10 cellular contexts compared by ENCODE assay signal in genomic region chr5:88863523-88863922, GRCh38. TPM values are rescaled to one million over a fixed set of nuclear protein-coding genes. Genes with fewer than 3 reads are reported as not detected.
"Had no signal": no experiment of that assay in that cellular context is flagged by ENCODE, and none has a peak within 500 bp of the region (broad histone marks: within the 10 kb centered on the region; RNA-seq: fewer than 3 reads in every experiment).

No MANE protein-coding gene starts in this region.

- ATAC-seq: HCT116, HepG2, K562 had no signal

- H3K4me3 Mint-ChIP-seq: HFFc6 had no signal

- H3K36me3 ChIP-seq: HAP-1 had no signal

- FAIRE-seq: HepG2, K562 had no signal

- H3K27ac Mint-ChIP-seq: HFFc6 had no signal

- H3K27ac ChIP-seq: GM23248, HL-60 had no signal

- H3K9me3 ChIP-seq: HAP-1 had no signal

- DNase-seq: GM23248, GOT3, H7, HFFc6, KG1 had no signal

- H3K4me1 ChIP-seq: HAP-1 had no signal

- H3K4me3 ChIP-seq: GM23248, HAP-1, K562 had no signal

- H3K9me3 Mint-ChIP-seq: HFFc6 had no signal

RNA-seq across cellular contexts. Expression of gene MEF2C, which starts 19.5 kb away (rescaled TPM):
- polyA plus RNA-seq: HepG2 had no signal
